Comparison of ENCODE assay signal across 17 cellular contexts in genomic region chr6:90227165-90227564, GRCh38.
A peak's percentile ranks its signal among the peaks of the same experiment; 100 is the strongest.
DNase-seq lines count a peak whose midpoint lies in the region; ATAC-seq lines count a peak whose summit lies in the region.
"Had no signal": no experiment of that assay in that cellular context is flagged by ENCODE, and none has a peak within 500 bp of the region (broad histone marks: within the 10 kb centered on the region; RNA-seq: fewer than 3 reads in every experiment).

No MANE protein-coding gene starts in this region.

- WGBS in mesodermal cell (ENCODE audit: insufficient coverage in 2 of 2), 2 experiments: 60 to 76% methylated on average over 5 of the region's 6 CpGs

- peak overlapping the region; percentile 85 for H3K27ac ChIP-seq in mesodermal cell (ENCODE audit: low read depth, low read length, severe bottlenecking)
- H3K27ac ChIP-seq: A549, brain microvascular endothelial cell, tibial artery had no signal

- CTCF ChIA-PET in activated naive CD4-positive, alpha-beta T cell treated with anti-CD3 and anti-CD28 coated beads for 36 hours (lab: Charles Lee): interaction anchor here (0.6 to 0.8 kb wide), 2 partner anchors 43 to 165 kb away, joined by 3 to 6 read pairs; no protein-coding TSS in a partner anchor

- peaks cover 55% of the 10 kb centered on the region for H3K36me3 Mint-ChIP-seq in activated naive CD4-positive, alpha-beta T cell treated with anti-CD3 and anti-CD28 coated beads for 36 hours (ENCODE audit: low read depth)
- peaks cover 20 to 45% of the 10 kb centered on the region in 2 donors for H3K36me3 Mint-ChIP-seq in stimulated activated naive B cell treated with anti-CD40 and anti-IgM and Interleukin-4, amounts not matched to agents 10 μg/mL and 1 μg/mL and 100 μg/mL, for 72 hours

- H3K4me3 Mint-ChIP-seq in activated naive CD4-positive, alpha-beta T cell treated with anti-CD3 and anti-CD28 coated beads for 36 hours: no peak overlapping the region
- H3K4me3 Mint-ChIP-seq in stimulated activated naive B cell treated with anti-CD40 and anti-IgM and Interleukin-4, amounts not matched to agents 10 μg/mL and 1 μg/mL and 100 μg/mL, for 72 hours: no peak overlapping the region

- peaks cover 17% of the 10 kb centered on the region for H3K9me3 Mint-ChIP-seq in activated naive CD4-positive, alpha-beta T cell treated with anti-CD3 and anti-CD28 coated beads for 36 hours
- peaks cover 5 to 6% of the 10 kb centered on the region in 2 donors for H3K9me3 Mint-ChIP-seq in stimulated activated naive B cell treated with anti-CD40 and anti-IgM and Interleukin-4, amounts not matched to agents 10 μg/mL and 1 μg/mL and 100 μg/mL, for 72 hours

- H3K27ac Mint-ChIP-seq in activated naive CD4-positive, alpha-beta T cell treated with anti-CD3 and anti-CD28 coated beads for 36 hours: peak overlapping the region; percentile 82
- peak overlapping the region; percentile 14 for H3K27ac Mint-ChIP-seq in stimulated activated naive B cell treated with anti-CD40 and anti-IgM and Interleukin-4, amounts not matched to agents 10 μg/mL and 1 μg/mL and 100 μg/mL, for 72 hours

- peaks cover 94% of the 10 kb centered on the region for H3K4me1 Mint-ChIP-seq in activated naive CD4-positive, alpha-beta T cell treated with anti-CD3 and anti-CD28 coated beads for 36 hours (ENCODE audit: low read depth)
- H3K4me1 Mint-ChIP-seq in stimulated activated naive B cell treated with anti-CD40 and anti-IgM and Interleukin-4, amounts not matched to agents 10 μg/mL and 1 μg/mL and 100 μg/mL, for 72 hours: peaks cover 39 to 73% of the 10 kb centered on the region in 2 donors

- ATAC-seq in stimulated activated naive B cell treated with anti-CD40 and anti-IgM and Interleukin-4, amounts not matched to agents 10 μg/mL and 1 μg/mL and 100 μg/mL, for 72 hours (replicated peaks): no peak
- no peak for ATAC-seq in HG03135 (IDR thresholded peaks at IDR 0.05; ENCODE audit: unreplicated experiment)
- ATAC-seq: A549, left colon had no signal

- H3K36me3 ChIP-seq in mesodermal cell (ENCODE audit: control insufficient read depth, insufficient read depth, low read length): no peaks in the 10 kb centered on the region
- H3K36me3 ChIP-seq: brain microvascular endothelial cell, tibial artery had no signal

- intact Hi-C loops in activated naive CD4-positive, alpha-beta T cell treated with anti-CD3 and anti-CD28 coated beads for 36 hours (cut with micrococcal nuclease): no loop called here

- peaks cover 21% of the 10 kb centered on the region for H3K9me3 ChIP-seq in mesodermal cell (ENCODE audit: control insufficient read depth, low read length)

- no peak overlapping the region for H3K4me3 ChIP-seq in mesodermal cell (ENCODE audit: extremely low read depth, insufficient read depth, low read length, poor library complexity, severe bottlenecking)
- H3K4me3 ChIP-seq: A549, tibial artery had no signal

- DNase-seq in activated naive CD4-positive, alpha-beta T cell treated with anti-CD3 and anti-CD28 coated beads for 36 hours: no peak
- no peak for DNase-seq in activated naive CD4-positive, alpha-beta T cell (lab: John Stamatoyannopoulos, UW)
- DNase-seq in astrocyte of the hippocampus (ENCODE audit: low read depth, low spot score): peak; percentile 11
- no peak for DNase-seq in stimulated activated naive B cell treated with anti-CD40 and anti-IgM and Interleukin-4, amounts not matched to agents 10 μg/mL and 1 μg/mL and 100 μg/mL, for 72 hours
- no peak for DNase-seq in kidney glomerular epithelial cell (lab: John Stamatoyannopoulos, UW)
- no peak for DNase-seq in NCI-H2196 treated with DMSO at 0.1 percent for 48 hours (lab: John Stamatoyannopoulos, UW; ENCODE audit: unreplicated experiment)
- DNase-seq: activated CD4-positive, alpha-beta T cell treated with anti-CD3 and anti-CD28 coated beads, Interleukin-2, amount 50 U/mL, for 4 hours; brain microvascular endothelial cell; CD4-positive, CD25-positive, alpha-beta regulatory T cell; dorsolateral prefrontal cortex; left colon; NCI-H446; stimulated activated CD4-positive, alpha-beta T cell treated with anti-CD3 and anti-CD28 coated beads, Interleukin-1b, Interleukin-23, amount 100 ng/mL, for 48 hours; tibial artery had no signal

- H3K27me3 Mint-ChIP-seq in activated naive CD4-positive, alpha-beta T cell treated with anti-CD3 and anti-CD28 coated beads for 36 hours (ENCODE audit: low read depth): no peaks in the 10 kb centered on the region
- no peaks in the 10 kb centered on the region for H3K27me3 Mint-ChIP-seq in stimulated activated naive B cell treated with anti-CD40 and anti-IgM and Interleukin-4, amounts not matched to agents 10 μg/mL and 1 μg/mL and 100 μg/mL, for 72 hours

- peaks cover 24% of the 10 kb centered on the region for H3K4me1 ChIP-seq in mesodermal cell (ENCODE audit: control insufficient read depth, insufficient read depth, low read length, poor library complexity, severe bottlenecking)
- H3K4me1 ChIP-seq: tibial artery had no signal
